Comparison of ENCODE assay signal across 8 cellular contexts in the genomic region with DNA sequence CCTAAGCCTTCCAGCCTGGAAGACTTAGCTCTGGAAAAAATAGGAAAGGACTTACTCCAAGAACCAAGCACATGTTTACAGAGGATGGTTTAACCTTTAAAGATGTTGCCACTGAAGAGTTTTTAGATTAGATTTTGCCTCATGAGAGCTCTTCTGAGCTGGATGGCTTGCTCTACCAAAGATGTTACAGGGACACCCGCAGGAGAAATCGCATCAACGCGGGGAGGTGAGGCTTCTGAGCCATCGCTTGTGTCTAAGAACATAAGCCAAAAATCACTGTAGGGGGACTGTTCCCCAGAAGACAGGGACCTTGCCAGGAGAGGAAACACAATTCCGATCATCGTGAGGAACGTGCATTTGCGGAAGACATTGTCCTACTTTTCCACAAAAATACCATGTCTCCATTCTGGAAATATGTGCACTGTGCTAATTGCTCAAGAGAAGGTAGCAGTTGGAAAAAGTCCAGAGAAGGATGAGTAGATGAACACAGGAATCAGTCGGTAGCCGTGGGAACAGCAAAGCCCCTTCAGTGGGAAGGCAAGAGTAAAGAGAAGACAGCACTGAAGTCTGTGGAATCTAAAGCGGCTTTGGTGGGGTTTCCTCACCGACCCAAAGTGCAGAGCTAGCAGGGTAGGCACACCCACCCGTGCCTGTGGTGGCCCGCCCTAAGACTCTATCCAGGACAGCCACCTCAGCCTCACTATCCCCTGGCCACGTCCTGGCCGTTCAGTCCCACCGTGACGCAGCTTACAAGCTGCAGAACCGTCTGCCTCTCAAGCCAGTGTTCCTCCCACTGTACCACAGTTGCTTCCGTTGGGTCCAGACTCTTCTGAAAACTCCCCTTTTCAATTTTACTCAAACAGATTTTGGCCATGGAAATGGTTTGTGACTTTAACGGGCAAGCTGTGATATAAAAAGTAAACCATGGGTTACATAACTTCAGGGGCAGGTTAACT.
DNase-seq lines count a peak whose midpoint lies in the region; ATAC-seq and TF ChIP-seq lines count a peak whose summit lies in the region.

No MANE protein-coding gene starts in this region.

- DNase-seq in A673 (ENCODE audit: low spot score) (peak; percentile 59), H9 (no peak), mesothelial cell of epicardium (ENCODE audit: low spot score in 2 of 2, unreplicated experiment in 2 of 2) (no peak), ecto neural progenitor cell (ENCODE audit: low spot score) (no peak), KG1 (lab: John Stamatoyannopoulos, UW) (no peak), HCEC 1CT (no peak)
- no peak for DNase-seq in activated naive CD8-positive, alpha-beta T cell treated with anti-CD3 and anti-CD28 coated beads for 36 hours

- intact Hi-C loops in A673 (cut with micrococcal nuclease; ENCODE audit: unreplicated experiment): loop anchor here (2.0 kb wide), 1 partner anchor 201 kb away; no protein-coding TSS in a partner anchor

- H3K27ac ChIP-seq in A673 (ENCODE audit: low read depth, low read length, poor library complexity, severe bottlenecking): peak overlapping the region; percentile 93
- no peak overlapping the region for H3K27ac ChIP-seq in H9 (ENCODE audit: insufficient read length, low read depth, low read length)

- H3K9me3 Mint-ChIP-seq in H9 (no peaks in the 10 kb centered on the region), mesothelial cell of epicardium (no peaks in the 10 kb centered on the region)
- H3K9me3 Mint-ChIP-seq in activated naive CD8-positive, alpha-beta T cell treated with anti-CD3 and anti-CD28 coated beads for 36 hours: peaks cover 8% of the 10 kb centered on the region

- no peak overlapping the region for H3K9ac ChIP-seq in H9 (ENCODE audit: extremely low read depth, insufficient read length, low read length)

- POLR2A ChIA-PET in A673 (lab: Charles Lee; ENCODE audit: low non-redundant PET): interaction anchor here (0.5 kb wide), 1 partner anchor 62 kb away, joined by 3 read pairs; no protein-coding TSS in a partner anchor

- H3K79me1 ChIP-seq in H9 (ENCODE audit: insufficient read depth, low read depth, low read length, poor library complexity, severe bottlenecking): no peaks in the 10 kb centered on the region

- H3T11ph ChIP-seq in H9 (ENCODE audit: low read length): no peak overlapping the region

- H2AFZ ChIP-seq in H9 (ENCODE audit: low read length): no peak overlapping the region

- no peak overlapping the region for H4K8ac ChIP-seq in H9 (replicated peaks; ENCODE audit: insufficient read length, low read depth, low read length)

- H4K91ac ChIP-seq in H9 (ENCODE audit: insufficient read length, low read depth, low read length): no peak overlapping the region

- H3K9me3 ChIP-seq in A673 (ENCODE audit: low read depth, low read length, poor library complexity, severe bottlenecking): no peaks in the 10 kb centered on the region
- H3K9me3 ChIP-seq in H9 (ENCODE audit: control insufficient read depth, low read depth, low read length): no peaks in the 10 kb centered on the region

- H3K36me3 ChIP-seq in A673 (ENCODE audit: insufficient read depth, low read length, poor library complexity, severe bottlenecking): no peaks in the 10 kb centered on the region

- no peaks in the 10 kb centered on the region for H3K27me3 ChIP-seq in A673 (replicated peaks; ENCODE audit: insufficient read depth, low read depth, low read length, poor library complexity)
- H3K27me3 ChIP-seq in H9 (ENCODE audit: insufficient read depth, low read length): no peaks in the 10 kb centered on the region

- no peak overlapping the region for H3K14ac ChIP-seq in H9 (ENCODE audit: insufficient read depth, low read length)

- TSS peak; percentile 81 for BruUV-seq in A673 (replicated peaks; lab: Mats Ljungman, UMichigan)

- no peaks in the 10 kb centered on the region for H3K27me3 Mint-ChIP-seq in H9 (ENCODE audit: low read depth)
- H3K27me3 Mint-ChIP-seq in activated naive CD8-positive, alpha-beta T cell treated with anti-CD3 and anti-CD28 coated beads for 36 hours: no peaks in the 10 kb centered on the region
- no peaks in the 10 kb centered on the region for H3K27me3 Mint-ChIP-seq in mesothelial cell of epicardium (ENCODE audit: low read depth)

- no peak overlapping the region for H3K56ac ChIP-seq in H9 (ENCODE audit: insufficient read length, low read depth, low read length)

- TF ChIP-seq CTCF in A673 (conservative IDR thresholded peaks at IDR 0.05; ENCODE audit: low read depth, low read length) (peak; percentile 47), H9 (conservative IDR thresholded peaks at IDR 0.05) (peak; percentile 48; the same call in 2 of the 3 replicates), mesothelial cell of epicardium (IDR thresholded peaks at IDR 0.05; ENCODE audit: unreplicated experiment) (no peak)

- H3K4me3 ChIP-seq in A673 (ENCODE audit: low read depth, low read length, poor library complexity, severe bottlenecking): peak overlapping the region; percentile 15

- H3K4me1 Mint-ChIP-seq in H9: peaks cover 25 to 38% of the 10 kb centered on the region in 2 experiments
- H3K4me1 Mint-ChIP-seq in activated naive CD8-positive, alpha-beta T cell treated with anti-CD3 and anti-CD28 coated beads for 36 hours: peaks cover 43% of the 10 kb centered on the region
- peaks cover 22% of the 10 kb centered on the region for H3K4me1 Mint-ChIP-seq in mesothelial cell of epicardium

- H3K36me3 Mint-ChIP-seq in H9 (ENCODE audit: insufficient read depth in 1 of 3, low read depth in 3 of 3): no peaks in the 10 kb centered on the region
- peaks cover 16% of the 10 kb centered on the region for H3K36me3 Mint-ChIP-seq in activated naive CD8-positive, alpha-beta T cell treated with anti-CD3 and anti-CD28 coated beads for 36 hours
- H3K36me3 Mint-ChIP-seq in mesothelial cell of epicardium: no peaks in the 10 kb centered on the region

- H3K4ac ChIP-seq in H9 (ENCODE audit: low read depth, low read length): no peak overlapping the region

- no peaks in the 10 kb centered on the region for H3K23me2 ChIP-seq in H9 (ENCODE audit: insufficient read length, low read depth, low read length, poor library complexity, severe bottlenecking)

- H3K4me1 ChIP-seq in A673 (ENCODE audit: insufficient read depth, low read length, poor library complexity, severe bottlenecking) (peaks cover 70% of the 10 kb centered on the region), H9 (ENCODE audit: insufficient read depth, low read length) (peaks cover 13% of the 10 kb centered on the region)

- H3K4me3 Mint-ChIP-seq in H9: no peak overlapping the region
- H3K4me3 Mint-ChIP-seq in activated naive CD8-positive, alpha-beta T cell treated with anti-CD3 and anti-CD28 coated beads for 36 hours: peak overlapping the region; percentile 63
- no peak overlapping the region for H3K4me3 Mint-ChIP-seq in mesothelial cell of epicardium

- no CpG with 5 or more reads among the region's 22 CpGs for WGBS in H9 (ENCODE audit: extremely low coverage, insufficient read length, low lambda C conversion rate)

- H2BK5ac ChIP-seq in H9 (ENCODE audit: insufficient read length, low read length): no peak overlapping the region

- CTCF ChIA-PET in A673 (lab: Charles Lee): interaction anchor here (2.0 kb wide), 1 partner anchor 201 kb away, joined by 15 read pairs; no protein-coding TSS in a partner anchor

- no peak overlapping the region for H2BK20ac ChIP-seq in H9 (ENCODE audit: low read depth, low read length, poor library complexity, severe bottlenecking)

- H3K18ac ChIP-seq in H9 (ENCODE audit: insufficient read length, low read depth, low read length): no peak overlapping the region

- no peaks in the 10 kb centered on the region for H4K20me1 ChIP-seq in H9 (ENCODE audit: control insufficient read depth, insufficient read depth, insufficient read length)

- H3K4me2 ChIP-seq in H9 (ENCODE audit: insufficient read depth, insufficient read length, low read length): no peak overlapping the region

- no peak overlapping the region for H3K23ac ChIP-seq in H9 (ENCODE audit: insufficient read length, low read depth, low read length)

- H3K27ac Mint-ChIP-seq in H9 (peak overlapping the region in 2 of 3 experiments; percentile 54 to 92; a peak in 2 of 7 replicates), mesothelial cell of epicardium (peak overlapping the region; percentile 87)
- H3K27ac Mint-ChIP-seq in activated naive CD8-positive, alpha-beta T cell treated with anti-CD3 and anti-CD28 coated beads for 36 hours: peak overlapping the region; percentile 85

- no peak overlapping the region for H2AK5ac ChIP-seq in H9 (ENCODE audit: insufficient read length, low read length)

- no peak for ATAC-seq in HG02885 (IDR thresholded peaks at IDR 0.05; ENCODE audit: poor library complexity, unreplicated experiment)

- no peaks in the 10 kb centered on the region for H3K79me2 ChIP-seq in H9 (ENCODE audit: insufficient read depth, low read length)

- no peak overlapping the region for H2BK15ac ChIP-seq in H9 (ENCODE audit: low read depth, low read length)

- no peak overlapping the region for H4K5ac ChIP-seq in H9 (ENCODE audit: insufficient read length, low read depth, low read length)

- H2BK12ac ChIP-seq in H9 (ENCODE audit: insufficient read length, low read depth, low read length): no peak overlapping the region

- H2BK120ac ChIP-seq in H9 (ENCODE audit: low read depth, low read length, poor library complexity, severe bottlenecking): no peak overlapping the region
